In genomic region chr14:67428501-67429031, GRCh38 we compare ENCODE assay signal across 1 cellular context.
TF ChIP-seq lines count a peak whose summit lies in the region.

No MANE protein-coding gene starts in this region.

TF ChIP-seq in K562, 482 proteins besides CTCF, POLR2A, EP300 and RAD21:
- TF ChIP-seq XRCC4 (IDR thresholded peaks at IDR 0.05; ENCODE audit: extremely low read depth, insufficient read depth, insufficient read length): no peak
- TF ChIP-seq ARID1B (IDR thresholded peaks at IDR 0.05): peak; percentile 20; the same call in 1 of the 2 replicates
- peak; percentile 16; the same call in 1 of the 2 replicates for TF ChIP-seq C11orf30 (IDR thresholded peaks at IDR 0.05; ENCODE audit: low read depth)
- TF ChIP-seq FOXP4 (CRISPR knock-in tag; IDR thresholded peaks at IDR 0.05; ENCODE audit: borderline replicate concordance): no peak
- peak; percentile 68 for TF ChIP-seq ZFP36 (IDR thresholded peaks at IDR 0.05; ENCODE audit: low read depth, low read length, partially characterized antibody)
- TF ChIP-seq FOSL1 (tag; conservative IDR thresholded peaks at IDR 0.05): peak; percentile 71
- TF ChIP-seq JUND (IDR thresholded peaks at IDR 0.05; ENCODE audit: borderline replicate concordance, low read depth, low read length): peak; percentile 44; the same call in 1 of the 2 replicates
- TF ChIP-seq JUND (tag; IDR thresholded peaks at IDR 0.05; ENCODE audit: borderline replicate concordance, low read depth, low read length): peak; percentile 35; the same call in 1 of the 3 replicates
- TF ChIP-seq, protein P1, sequence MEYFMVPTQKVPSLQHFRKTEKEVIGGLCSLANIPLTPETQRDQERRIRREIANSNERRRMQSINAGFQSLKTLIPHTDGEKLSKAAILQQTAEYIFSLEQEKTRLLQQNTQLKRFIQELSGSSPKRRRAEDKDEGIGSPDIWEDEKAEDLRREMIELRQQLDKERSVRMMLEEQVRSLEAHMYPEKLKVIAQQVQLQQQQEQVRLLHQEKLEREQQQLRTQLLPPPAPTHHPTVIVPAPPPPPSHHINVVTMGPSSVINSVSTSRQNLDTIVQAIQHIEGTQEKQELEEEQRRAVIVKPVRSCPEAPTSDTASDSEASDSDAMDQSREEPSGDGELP (CRISPR knock-in tag; IDR thresholded peaks at IDR 0.05; ENCODE audit: borderline replicate concordance): peak; percentile 22; the same call in 1 of the 2 replicates
- peak; percentile 13 for TF ChIP-seq RBM25 (IDR thresholded peaks at IDR 0.05; ENCODE audit: low read depth, low read length, severe bottlenecking)
- 0 out of 2 replicates have a peak, but pooled peaks have one; percentile 2 for TF ChIP-seq ZNF316 (IDR thresholded peaks at IDR 0.05)
- peak in 1 of 2 experiments; percentile 35; a peak in 1 of 4 replicates for TF ChIP-seq KDM1A (IDR thresholded peaks at IDR 0.05)
- TF ChIP-seq ZFX (CRISPR knock-in tag; IDR thresholded peaks at IDR 0.05): 0 out of 2 replicates have a peak, but pooled peaks have one; percentile 25
- TF ChIP-seq, protein P2, sequence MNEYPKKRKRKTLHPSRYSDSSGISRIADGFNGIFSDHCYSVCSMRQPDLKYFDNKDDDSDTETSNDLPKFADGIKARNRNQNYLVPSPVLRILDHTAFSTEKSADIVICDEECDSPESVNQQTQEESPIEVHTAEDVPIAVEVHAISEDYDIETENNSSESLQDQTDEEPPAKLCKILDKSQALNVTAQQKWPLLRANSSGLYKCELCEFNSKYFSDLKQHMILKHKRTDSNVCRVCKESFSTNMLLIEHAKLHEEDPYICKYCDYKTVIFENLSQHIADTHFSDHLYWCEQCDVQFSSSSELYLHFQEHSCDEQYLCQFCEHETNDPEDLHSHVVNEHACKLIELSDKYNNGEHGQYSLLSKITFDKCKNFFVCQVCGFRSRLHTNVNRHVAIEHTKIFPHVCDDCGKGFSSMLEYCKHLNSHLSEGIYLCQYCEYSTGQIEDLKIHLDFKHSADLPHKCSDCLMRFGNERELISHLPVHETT (CRISPR knock-in tag; conservative IDR thresholded peaks at IDR 0.05 in 1 of 2, IDR thresholded peaks at IDR 0.05 in 1 of 2): no peak
- TF ChIP-seq NR2C1 (IDR thresholded peaks at IDR 0.05): no peak
- no peak for TF ChIP-seq NR2C1 (tag; IDR thresholded peaks at IDR 0.05)
- TF ChIP-seq, protein P3, sequence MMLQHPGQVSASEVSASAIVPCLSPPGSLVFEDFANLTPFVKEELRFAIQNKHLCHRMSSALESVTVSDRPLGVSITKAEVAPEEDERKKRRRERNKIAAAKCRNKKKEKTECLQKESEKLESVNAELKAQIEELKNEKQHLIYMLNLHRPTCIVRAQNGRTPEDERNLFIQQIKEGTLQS (IDR thresholded peaks at IDR 0.05): peak; percentile 65
- TF ChIP-seq, protein P3 (CRISPR knock-in tag; conservative IDR thresholded peaks at IDR 0.05): no peak
